In the genomic region with DNA sequence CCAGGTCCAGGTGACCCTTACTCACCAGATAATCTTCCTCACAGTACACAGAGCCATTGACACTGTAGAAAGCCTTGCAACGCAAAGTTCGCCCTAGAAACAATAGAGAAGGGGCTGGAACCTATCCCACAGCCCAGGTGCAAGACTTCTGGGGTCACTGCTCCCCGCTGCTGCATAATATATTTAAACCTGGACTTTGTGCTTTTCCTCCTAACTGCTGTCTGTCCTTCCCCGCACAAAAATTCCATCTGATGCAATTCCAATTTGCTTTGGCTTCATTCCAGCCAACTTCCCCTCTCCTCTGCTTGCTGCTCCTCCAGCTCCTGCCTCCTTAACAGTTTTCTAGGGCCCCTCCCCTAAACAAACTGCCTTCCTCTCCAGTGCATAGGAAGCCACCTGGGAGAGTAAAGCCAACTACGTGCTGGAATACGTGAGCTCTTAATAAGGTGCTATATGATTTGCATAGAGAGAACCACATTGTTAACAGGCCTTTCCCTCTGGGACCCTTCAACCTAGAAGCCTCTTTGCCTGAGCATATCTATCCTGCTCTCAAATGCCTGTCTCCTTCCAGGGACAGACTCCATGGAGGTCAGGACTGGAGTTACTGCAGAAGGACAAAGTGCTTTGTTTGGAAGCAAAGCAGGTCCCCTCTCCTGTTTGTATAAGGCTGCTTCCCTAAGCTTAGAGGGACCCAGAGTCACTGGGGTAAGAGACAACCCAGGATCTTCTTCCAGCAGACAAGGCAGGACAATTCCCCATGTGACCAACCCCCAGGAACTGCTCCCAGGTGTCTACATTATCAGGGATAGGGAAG, we compare ENCODE assay signal across 1 cellular context.
TF ChIP-seq lines count a peak whose summit lies in the region.

No MANE protein-coding gene starts in this region.

TF ChIP-seq in HepG2, 621 proteins besides CTCF, POLR2A, EP300 and RAD21 (continued from another document and continues in another):
- TF ChIP-seq, protein P1, sequence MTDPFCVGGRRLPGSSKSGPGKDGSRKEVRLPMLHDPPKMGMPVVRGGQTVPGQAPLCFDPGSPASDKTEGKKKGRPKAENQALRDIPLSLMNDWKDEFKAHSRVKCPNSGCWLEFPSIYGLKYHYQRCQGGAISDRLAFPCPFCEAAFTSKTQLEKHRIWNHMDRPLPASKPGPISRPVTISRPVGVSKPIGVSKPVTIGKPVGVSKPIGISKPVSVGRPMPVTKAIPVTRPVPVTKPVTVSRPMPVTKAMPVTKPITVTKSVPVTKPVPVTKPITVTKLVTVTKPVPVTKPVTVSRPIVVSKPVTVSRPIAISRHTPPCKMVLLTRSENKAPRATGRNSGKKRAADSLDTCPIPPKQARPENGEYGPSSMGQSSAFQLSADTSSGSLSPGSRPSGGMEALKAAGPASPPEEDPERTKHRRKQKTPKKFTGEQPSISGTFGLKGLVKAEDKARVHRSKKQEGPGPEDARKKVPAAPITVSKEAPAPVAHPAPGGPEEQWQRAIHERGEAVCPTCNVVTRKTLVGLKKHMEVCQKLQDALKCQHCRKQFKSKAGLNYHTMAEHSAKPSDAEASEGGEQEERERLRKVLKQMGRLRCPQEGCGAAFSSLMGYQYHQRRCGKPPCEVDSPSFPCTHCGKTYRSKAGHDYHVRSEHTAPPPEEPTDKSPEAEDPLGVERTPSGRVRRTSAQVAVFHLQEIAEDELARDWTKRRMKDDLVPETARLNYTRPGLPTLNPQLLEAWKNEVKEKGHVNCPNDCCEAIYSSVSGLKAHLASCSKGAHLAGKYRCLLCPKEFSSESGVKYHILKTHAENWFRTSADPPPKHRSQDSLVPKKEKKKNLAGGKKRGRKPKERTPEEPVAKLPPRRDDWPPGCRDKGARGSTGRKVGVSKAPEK (CRISPR knock-in tag; IDR thresholded peaks at IDR 0.05; ENCODE audit: borderline replicate concordance): no peak
- TF ChIP-seq KLF16 (CRISPR knock-in tag; IDR thresholded peaks at IDR 0.05): peak in 1 of 2 experiments; percentile 99; a peak in 2 of 4 replicates
- TF ChIP-seq TOPORS (CRISPR knock-in tag; IDR thresholded peaks at IDR 0.05): no peak
- TF ChIP-seq, protein P2, sequence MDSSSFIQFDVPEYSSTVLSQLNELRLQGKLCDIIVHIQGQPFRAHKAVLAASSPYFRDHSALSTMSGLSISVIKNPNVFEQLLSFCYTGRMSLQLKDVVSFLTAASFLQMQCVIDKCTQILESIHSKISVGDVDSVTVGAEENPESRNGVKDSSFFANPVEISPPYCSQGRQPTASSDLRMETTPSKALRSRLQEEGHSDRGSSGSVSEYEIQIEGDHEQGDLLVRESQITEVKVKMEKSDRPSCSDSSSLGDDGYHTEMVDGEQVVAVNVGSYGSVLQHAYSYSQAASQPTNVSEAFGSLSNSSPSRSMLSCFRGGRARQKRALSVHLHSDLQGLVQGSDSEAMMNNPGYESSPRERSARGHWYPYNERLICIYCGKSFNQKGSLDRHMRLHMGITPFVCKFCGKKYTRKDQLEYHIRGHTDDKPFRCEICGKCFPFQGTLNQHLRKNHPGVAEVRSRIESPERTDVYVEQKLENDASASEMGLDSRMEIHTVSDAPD (CRISPR knock-in tag; IDR thresholded peaks at IDR 0.05): no peak
- TF ChIP-seq HOXA3 (CRISPR knock-in tag; IDR thresholded peaks at IDR 0.05): no peak
- no peak for TF ChIP-seq HDAC1 (CRISPR knock-in tag; IDR thresholded peaks at IDR 0.05)
- peak; percentile 86; the same call in 1 of the 2 replicates for TF ChIP-seq ZNF83 (CRISPR knock-in tag; IDR thresholded peaks at IDR 0.05; ENCODE audit: borderline replicate concordance)
- TF ChIP-seq RORA (CRISPR knock-in tag; IDR thresholded peaks at IDR 0.05): no peak
- 0 out of 2 replicates have a peak, but pooled peaks have one; percentile 53 for TF ChIP-seq ZBTB3 (CRISPR knock-in tag; IDR thresholded peaks at IDR 0.05; ENCODE audit: borderline replicate concordance, low read depth)
- TF ChIP-seq SRSF1 (optimal IDR thresholded peaks at IDR 0.05; ENCODE audit: low read depth, low read length): no peak
- no peak for TF ChIP-seq ZFP36L1 (CRISPR knock-in tag; IDR thresholded peaks at IDR 0.05)
- no peak for TF ChIP-seq ZNF562 (CRISPR knock-in tag; IDR thresholded peaks at IDR 0.05; ENCODE audit: borderline replicate concordance)
- TF ChIP-seq, protein P3, sequence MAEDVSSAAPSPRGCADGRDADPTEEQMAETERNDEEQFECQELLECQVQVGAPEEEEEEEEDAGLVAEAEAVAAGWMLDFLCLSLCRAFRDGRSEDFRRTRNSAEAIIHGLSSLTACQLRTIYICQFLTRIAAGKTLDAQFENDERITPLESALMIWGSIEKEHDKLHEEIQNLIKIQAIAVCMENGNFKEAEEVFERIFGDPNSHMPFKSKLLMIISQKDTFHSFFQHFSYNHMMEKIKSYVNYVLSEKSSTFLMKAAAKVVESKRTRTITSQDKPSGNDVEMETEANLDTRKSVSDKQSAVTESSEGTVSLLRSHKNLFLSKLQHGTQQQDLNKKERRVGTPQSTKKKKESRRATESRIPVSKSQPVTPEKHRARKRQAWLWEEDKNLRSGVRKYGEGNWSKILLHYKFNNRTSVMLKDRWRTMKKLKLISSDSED (CRISPR knock-in tag; IDR thresholded peaks at IDR 0.05): no peak
- no peak for TF ChIP-seq FOXC1 (CRISPR knock-in tag; IDR thresholded peaks at IDR 0.05; ENCODE audit: borderline replicate concordance)
- TF ChIP-seq, protein P4, sequence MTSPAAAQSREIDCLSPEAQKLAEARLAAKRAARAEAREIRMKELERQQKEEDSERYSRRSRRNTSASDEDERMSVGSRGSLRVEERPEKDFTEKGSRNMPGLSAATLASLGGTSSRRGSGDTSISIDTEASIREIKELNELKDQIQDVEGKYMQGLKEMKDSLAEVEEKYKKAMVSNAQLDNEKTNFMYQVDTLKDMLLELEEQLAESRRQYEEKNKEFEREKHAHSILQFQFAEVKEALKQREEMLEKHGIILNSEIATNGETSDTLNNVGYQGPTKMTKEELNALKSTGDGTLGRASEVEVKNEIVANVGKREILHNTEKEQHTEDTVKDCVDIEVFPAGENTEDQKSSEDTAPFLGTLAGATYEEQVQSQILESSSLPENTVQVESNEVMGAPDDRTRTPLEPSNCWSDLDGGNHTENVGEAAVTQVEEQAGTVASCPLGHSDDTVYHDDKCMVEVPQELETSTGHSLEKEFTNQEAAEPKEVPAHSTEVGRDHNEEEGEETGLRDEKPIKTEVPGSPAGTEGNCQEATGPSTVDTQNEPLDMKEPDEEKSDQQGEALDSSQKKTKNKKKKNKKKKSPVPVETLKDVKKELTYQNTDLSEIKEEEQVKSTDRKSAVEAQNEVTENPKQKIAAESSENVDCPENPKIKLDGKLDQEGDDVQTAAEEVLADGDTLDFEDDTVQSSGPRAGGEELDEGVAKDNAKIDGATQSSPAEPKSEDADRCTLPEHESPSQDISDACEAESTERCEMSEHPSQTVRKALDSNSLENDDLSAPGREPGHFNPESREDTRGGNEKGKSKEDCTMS (CRISPR knock-in tag; conservative IDR thresholded peaks at IDR 0.05): no peak
- TF ChIP-seq ZEB1 (IDR thresholded peaks at IDR 0.05; ENCODE audit: insufficient replicate concordance, low read depth): no peak
- TF ChIP-seq FOSL1 (CRISPR knock-in tag; IDR thresholded peaks at IDR 0.05; ENCODE audit: borderline replicate concordance): no peak
- TF ChIP-seq ZNF766 (CRISPR knock-in tag; IDR thresholded peaks at IDR 0.05; ENCODE audit: borderline replicate concordance): no peak
- no peak for TF ChIP-seq ZNF253 (CRISPR knock-in tag; IDR thresholded peaks at IDR 0.05; ENCODE audit: borderline replicate concordance)
- no peak for TF ChIP-seq TCF12 (IDR thresholded peaks at IDR 0.05)
- no peak for TF ChIP-seq TCF12 (CRISPR knock-in tag; IDR thresholded peaks at IDR 0.05)
- TF ChIP-seq SOX13 (IDR thresholded peaks at IDR 0.05): no peak
- peak; percentile 7 to 98; a peak in 2 of 4 replicates for TF ChIP-seq SOX13 (CRISPR knock-in tag; conservative IDR thresholded peaks at IDR 0.05 in 1 of 2, IDR thresholded peaks at IDR 0.05 in 1 of 2)
- no peak for TF ChIP-seq ZNF816 (CRISPR knock-in tag; IDR thresholded peaks at IDR 0.05; ENCODE audit: borderline replicate concordance)
- TF ChIP-seq, protein P5, sequence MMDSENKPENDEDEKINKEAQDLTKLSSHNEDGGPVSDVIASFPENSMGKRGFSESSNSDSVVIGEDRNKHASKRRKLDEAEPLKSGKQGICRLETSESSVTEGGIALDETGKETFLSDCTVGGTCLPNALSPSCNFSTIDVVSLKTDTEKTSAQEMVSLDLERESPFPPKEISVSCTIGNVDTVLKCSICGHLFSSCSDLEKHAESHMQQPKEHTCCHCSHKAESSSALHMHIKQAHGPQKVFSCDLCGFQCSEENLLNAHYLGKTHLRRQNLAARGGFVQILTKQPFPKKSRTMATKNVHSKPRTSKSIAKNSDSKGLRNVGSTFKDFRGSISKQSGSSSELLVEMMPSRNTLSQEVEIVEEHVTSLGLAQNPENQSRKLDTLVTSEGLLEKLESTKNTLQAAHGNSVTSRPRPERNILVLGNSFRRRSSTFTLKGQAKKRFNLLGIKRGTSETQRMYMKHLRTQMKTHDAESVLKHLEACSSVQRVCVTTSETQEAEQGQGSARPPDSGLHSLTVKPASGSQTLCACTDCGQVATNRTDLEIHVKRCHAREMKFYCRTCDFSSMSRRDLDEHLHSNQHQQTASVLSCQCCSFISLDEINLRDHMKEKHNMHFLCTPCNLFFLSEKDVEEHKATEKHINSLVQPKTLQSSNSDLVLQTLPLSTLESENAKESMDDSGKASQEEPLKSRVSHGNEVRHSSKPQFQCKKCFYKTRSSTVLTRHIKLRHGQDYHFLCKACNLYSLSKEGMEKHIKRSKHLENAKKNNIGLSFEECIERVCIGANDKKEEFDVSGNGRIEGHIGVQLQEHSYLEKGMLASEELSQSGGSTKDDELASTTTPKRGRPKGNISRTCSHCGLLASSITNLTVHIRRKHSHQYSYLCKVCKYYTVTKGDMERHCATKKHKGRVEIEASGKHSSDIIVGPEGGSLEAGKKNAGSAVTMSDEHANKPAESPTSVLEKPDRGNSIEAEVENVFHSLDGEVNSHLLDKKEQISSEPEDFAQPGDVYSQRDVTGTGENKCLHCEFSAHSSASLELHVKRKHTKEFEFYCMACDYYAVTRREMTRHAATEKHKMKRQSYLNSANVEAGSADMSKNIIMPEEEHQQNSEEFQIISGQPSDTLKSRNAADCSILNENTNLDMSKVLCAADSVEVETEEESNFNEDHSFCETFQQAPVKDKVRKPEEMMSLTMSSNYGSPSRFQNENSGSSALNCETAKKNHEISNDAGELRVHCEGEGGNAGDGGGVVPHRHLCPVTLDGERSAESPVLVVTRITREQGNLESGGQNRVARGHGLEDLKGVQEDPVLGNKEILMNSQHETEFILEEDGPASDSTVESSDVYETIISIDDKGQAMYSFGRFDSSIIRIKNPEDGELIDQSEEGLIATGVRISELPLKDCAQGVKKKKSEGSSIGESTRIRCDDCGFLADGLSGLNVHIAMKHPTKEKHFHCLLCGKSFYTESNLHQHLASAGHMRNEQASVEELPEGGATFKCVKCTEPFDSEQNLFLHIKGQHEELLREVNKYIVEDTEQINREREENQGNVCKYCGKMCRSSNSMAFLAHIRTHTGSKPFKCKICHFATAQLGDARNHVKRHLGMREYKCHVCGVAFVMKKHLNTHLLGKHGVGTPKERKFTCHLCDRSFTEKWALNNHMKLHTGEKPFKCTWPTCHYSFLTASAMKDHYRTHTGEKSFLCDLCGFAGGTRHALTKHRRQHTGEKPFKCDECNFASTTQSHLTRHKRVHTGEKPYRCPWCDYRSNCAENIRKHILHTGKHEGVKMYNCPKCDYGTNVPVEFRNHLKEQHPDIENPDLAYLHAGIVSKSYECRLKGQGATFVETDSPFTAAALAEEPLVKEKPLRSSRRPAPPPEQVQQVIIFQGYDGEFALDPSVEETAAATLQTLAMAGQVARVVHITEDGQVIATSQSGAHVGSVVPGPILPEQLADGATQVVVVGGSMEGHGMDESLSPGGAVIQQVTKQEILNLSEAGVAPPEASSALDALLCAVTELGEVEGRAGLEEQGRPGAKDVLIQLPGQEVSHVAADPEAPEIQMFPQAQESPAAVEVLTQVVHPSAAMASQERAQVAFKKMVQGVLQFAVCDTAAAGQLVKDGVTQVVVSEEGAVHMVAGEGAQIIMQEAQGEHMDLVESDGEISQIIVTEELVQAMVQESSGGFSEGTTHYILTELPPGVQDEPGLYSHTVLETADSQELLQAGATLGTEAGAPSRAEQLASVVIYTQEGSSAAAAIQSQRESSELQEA (CRISPR knock-in tag; IDR thresholded peaks at IDR 0.05; ENCODE audit: not compliant biosample characterization): no peak
- TF ChIP-seq ZNF501 (CRISPR knock-in tag; IDR thresholded peaks at IDR 0.05): no peak
- no peak for TF ChIP-seq CAMTA2 (CRISPR knock-in tag; IDR thresholded peaks at IDR 0.05; ENCODE audit: borderline replicate concordance)
- peak; percentile 91 for TF ChIP-seq POLR2AphosphoS2 (IDR thresholded peaks at IDR 0.05; ENCODE audit: low read depth, low read length)
- TF ChIP-seq ZNF530 (CRISPR knock-in tag; IDR thresholded peaks at IDR 0.05; ENCODE audit: low read depth): no peak
- TF ChIP-seq KDM2A (CRISPR knock-in tag; IDR thresholded peaks at IDR 0.05; ENCODE audit: borderline replicate concordance, low read depth): peak; percentile 78
- TF ChIP-seq ESRRA (CRISPR knock-in tag; IDR thresholded peaks at IDR 0.05; ENCODE audit: low read depth): no peak; the same call in 1 of the 2 replicates
- TF ChIP-seq ZFP41 (CRISPR knock-in tag; IDR thresholded peaks at IDR 0.05; ENCODE audit: borderline replicate concordance): no peak; the same call in 1 of the 2 replicates
- TF ChIP-seq, protein P6, sequence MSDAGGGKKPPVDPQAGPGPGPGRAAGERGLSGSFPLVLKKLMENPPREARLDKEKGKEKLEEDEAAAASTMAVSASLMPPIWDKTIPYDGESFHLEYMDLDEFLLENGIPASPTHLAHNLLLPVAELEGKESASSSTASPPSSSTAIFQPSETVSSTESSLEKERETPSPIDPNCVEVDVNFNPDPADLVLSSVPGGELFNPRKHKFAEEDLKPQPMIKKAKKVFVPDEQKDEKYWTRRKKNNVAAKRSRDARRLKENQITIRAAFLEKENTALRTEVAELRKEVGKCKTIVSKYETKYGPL (CRISPR knock-in tag; IDR thresholded peaks at IDR 0.05): no peak
- no peak for TF ChIP-seq ZNF451 (CRISPR knock-in tag; IDR thresholded peaks at IDR 0.05)
- no peak for TF ChIP-seq RNF2 (conservative IDR thresholded peaks at IDR 0.05; ENCODE audit: low read depth)
- TF ChIP-seq, protein P7, sequence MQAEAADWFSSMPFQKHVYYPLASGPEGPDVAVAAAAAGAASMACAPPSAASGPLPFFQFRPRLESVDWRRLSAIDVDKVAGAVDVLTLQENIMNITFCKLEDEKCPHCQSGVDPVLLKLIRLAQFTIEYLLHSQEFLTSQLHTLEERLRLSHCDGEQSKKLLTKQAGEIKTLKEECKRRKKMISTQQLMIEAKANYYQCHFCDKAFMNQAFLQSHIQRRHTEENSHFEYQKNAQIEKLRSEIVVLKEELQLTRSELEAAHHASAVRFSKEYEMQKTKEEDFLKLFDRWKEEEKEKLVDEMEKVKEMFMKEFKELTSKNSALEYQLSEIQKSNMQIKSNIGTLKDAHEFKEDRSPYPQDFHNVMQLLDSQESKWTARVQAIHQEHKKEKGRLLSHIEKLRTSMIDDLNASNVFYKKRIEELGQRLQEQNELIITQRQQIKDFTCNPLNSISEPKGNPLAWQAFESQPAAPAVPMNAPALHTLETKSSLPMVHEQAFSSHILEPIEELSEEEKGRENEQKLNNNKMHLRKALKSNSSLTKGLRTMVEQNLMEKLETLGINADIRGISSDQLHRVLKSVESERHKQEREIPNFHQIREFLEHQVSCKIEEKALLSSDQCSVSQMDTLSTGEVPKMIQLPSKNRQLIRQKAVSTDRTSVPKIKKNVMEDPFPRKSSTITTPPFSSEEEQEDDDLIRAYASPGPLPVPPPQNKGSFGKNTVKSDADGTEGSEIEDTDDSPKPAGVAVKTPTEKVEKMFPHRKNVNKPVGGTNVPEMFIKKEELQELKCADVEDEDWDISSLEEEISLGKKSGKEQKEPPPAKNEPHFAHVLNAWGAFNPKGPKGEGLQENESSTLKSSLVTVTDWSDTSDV (CRISPR knock-in tag; IDR thresholded peaks at IDR 0.05): no peak
- peak; percentile 55 for TF ChIP-seq ELF1 (CRISPR knock-in tag; IDR thresholded peaks at IDR 0.05)
- TF ChIP-seq RFX3 (CRISPR knock-in tag; IDR thresholded peaks at IDR 0.05): no peak
- 0 out of 2 replicates have a peak, but pooled peaks have one; percentile 50 for TF ChIP-seq SMARCC2 (IDR thresholded peaks at IDR 0.05)
- no peak for TF ChIP-seq ZNF234 (CRISPR knock-in tag; conservative IDR thresholded peaks at IDR 0.05)
